Comparison of ENCODE assay signal across 12 cellular contexts in genomic region chr16:84739349-84740124, GRCh38. TPM values are rescaled to one million over a fixed set of nuclear protein-coding genes. Genes with fewer than 3 reads are reported as not detected.
DNase-seq lines count a peak whose midpoint lies in the region; ATAC-seq and TF ChIP-seq lines count a peak whose summit lies in the region.
"Had no signal": no experiment of that assay in that cellular context is flagged by ENCODE, and none has a peak within 500 bp of the region (broad histone marks: within the 10 kb centered on the region; RNA-seq: fewer than 3 reads in every experiment).

No MANE protein-coding gene starts in this region.

- peak; percentile 27; the same call in 1 of the 2 replicates for TF ChIP-seq CTCF in HFFc6 (IDR thresholded peaks at IDR 0.05)
- TF ChIP-seq CTCF in testis (IDR thresholded peaks at IDR 0.05) = no peak

- H3K4me3 Mint-ChIP-seq in HFFc6 = peak overlapping the region; percentile 71
- H3K4me3 Mint-ChIP-seq: activated CD4-positive, alpha-beta memory T cell treated with anti-CD3 and anti-CD28 coated beads, Interleukin-2, amount 10 ng/mL, durations not matched to agents 7 days and 5 days had no signal

- H3K4me1 ChIP-seq in adipocyte (ENCODE audit: control insufficient read depth, insufficient read depth, low read length) (peaks cover 43% of the 10 kb centered on the region), testis (no peaks in the 10 kb centered on the region)

- H3K36me3 ChIP-seq in adipocyte (ENCODE audit: control insufficient read depth, insufficient read depth, low read length, severe bottlenecking) (peaks cover 9% of the 10 kb centered on the region), testis (ENCODE audit: low read depth, missing control alignments) (no peaks in the 10 kb centered on the region)
- H3K36me3 ChIP-seq: neutrophil had no signal

- H3K4me3 ChIP-seq in adipocyte (ENCODE audit: low read length) (no peak overlapping the region), testis (no peak overlapping the region)
- H3K4me3 ChIP-seq: body of pancreas had no signal

- H3K27ac Mint-ChIP-seq in HFFc6 = peak overlapping the region; percentile 84

- H3K9me3 ChIP-seq in adipocyte (ENCODE audit: control insufficient read depth, low read length) (no peaks in the 10 kb centered on the region), testis (no peaks in the 10 kb centered on the region)
- H3K9me3 ChIP-seq: body of pancreas, neutrophil had no signal

- ATAC-seq in HG02763 (IDR thresholded peaks at IDR 0.05; ENCODE audit: unreplicated experiment) (no peak), GM18861 (IDR thresholded peaks at IDR 0.05; ENCODE audit: unreplicated experiment) (no peak)

- DNase-seq in ACHN (peak; percentile 65), HFFc6 (peak; percentile 97), adipocyte (ENCODE audit: low read depth) (peak; percentile 77), iris pigment epithelial cell (ENCODE audit: low read depth) (peak; percentile 95), NCI-H1092 treated with DMSO at 0.1 percent for 48 hours (lab: John Stamatoyannopoulos, UW) (no peak), testis (no peak)
- DNase-seq: activated CD4-positive, alpha-beta memory T cell treated with anti-CD3 and anti-CD28 coated beads, Interleukin-2, amount 10 ng/mL, durations not matched to agents 7 days and 5 days; CD8-positive, alpha-beta memory T cell had no signal

- no peak overlapping the region for H3K9ac ChIP-seq in adipocyte (ENCODE audit: low read length)

- H3K4me1 Mint-ChIP-seq in HFFc6 (ENCODE audit: low read depth) = peaks cover 70% of the 10 kb centered on the region

- H3K27me3 Mint-ChIP-seq in HFFc6 (ENCODE audit: insufficient read depth) = no peaks in the 10 kb centered on the region
- H3K27me3 Mint-ChIP-seq: activated CD4-positive, alpha-beta memory T cell treated with anti-CD3 and anti-CD28 coated beads, Interleukin-2, amount 10 ng/mL, durations not matched to agents 7 days and 5 days had no signal

- H3K27me3 ChIP-seq in adipocyte (replicated peaks; ENCODE audit: control insufficient read depth, insufficient read depth, low read length) = no peaks in the 10 kb centered on the region
- H3K27me3 ChIP-seq in testis = no peaks in the 10 kb centered on the region
- H3K27me3 ChIP-seq: body of pancreas, neutrophil had no signal

- intact Hi-C loops in testis (cut with DNase I; ENCODE audit: low total_unique reads) = no loop called here

- WGBS in testis, 2 donors = 84 to 86% methylated on average over 7 of the region's 7 CpGs

- H3K9me3 Mint-ChIP-seq in HFFc6 = no peaks in the 10 kb centered on the region
- H3K9me3 Mint-ChIP-seq: activated CD4-positive, alpha-beta memory T cell treated with anti-CD3 and anti-CD28 coated beads, Interleukin-2, amount 10 ng/mL, durations not matched to agents 7 days and 5 days; CD8-positive, alpha-beta memory T cell had no signal

- no peak for TF ChIP-seq POLR2A in testis (IDR thresholded peaks at IDR 0.05)

- no peak overlapping the region for H3K27ac ChIP-seq in testis
- H3K27ac ChIP-seq: body of pancreas had no signal

- in situ Hi-C loops in ACHN (cut with HindIII; ENCODE audit: low pct_ligation_motif_present, low pct_unique_long_range_greater_than_20kb, low sequenced_read_pairs) = loop anchor here (25.0 kb wide), 1 partner anchor 227 kb away; the partner anchor contains the start of gene MEAK7

- H3K36me3 Mint-ChIP-seq in HFFc6 (ENCODE audit: low read depth) = peaks cover 24% of the 10 kb centered on the region

RNA-seq across cellular contexts. Expression of gene USP10, which starts 39.7 kb away (rescaled TPM):
- 100 to 1,000 TPM in 2 of 6 experiments, 10 to 100 TPM in 4; 83.2 to 106 (median 92.3) TPM for total RNA-seq in HFFc6 (2021; fragmentation: NEBNext Ultra II Directional; extraction: Animal tissue kit (Norgen Biotek cat#: 25700))
- 100 to 1,000 TPM; 101 to 108 TPM for total RNA-seq in testis
- polyA plus RNA-seq in testis (ENCODE audit: insufficient read depth, low read depth, low replicate concordance) = 53.6 TPM

Comparison
In these comparisons a context has a peak if more than half of its experiments do, and no peak if none do; other contexts are left out.
1. DNase-seq: peak in ACHN (single experiment), HFFc6 (single experiment), adipocyte (single experiment) and iris pigment epithelial cell (single experiment); none in NCI-H1092 treated with DMSO at 0.1 percent for 48 hours (single experiment) and testis (single experiment).